In genomic region chr9:21160178-21160577, GRCh38 we compare ENCODE assay signal across 9 cellular contexts. TPM values are rescaled to one million over a fixed set of nuclear protein-coding genes. Genes with fewer than 3 reads are reported as not detected.
DNase-seq lines count a peak whose midpoint lies in the region; ATAC-seq, FAIRE-seq and TF ChIP-seq lines count a peak whose summit lies in the region.
"Had no signal": no experiment of that assay in that cellular context is flagged by ENCODE, and none has a peak within 500 bp of the region (broad histone marks: within the 10 kb centered on the region; RNA-seq: fewer than 3 reads in every experiment).

No MANE protein-coding gene starts in this region.

- H3K36me3 ChIP-seq in aorta (ENCODE audit: control insufficient read depth in 1 of 2, insufficient read depth in 2 of 2, low read length in 1 of 2), result no peaks in the 10 kb centered on the region

- TF ChIP-seq CTCF in NB4 (IDR thresholded peaks at IDR 0.05; ENCODE audit: low read depth, low read length), result no peak

- no peak overlapping the region for H3K4me3 ChIP-seq in NB4 (ENCODE audit: low read depth, low read length)
- no peak overlapping the region for H3K4me3 ChIP-seq in aorta (ENCODE audit: low read length in 2 of 2)

- H3K4me1 ChIP-seq in aorta (ENCODE audit: control insufficient read depth in 1 of 2, insufficient read depth in 2 of 2, low read length in 2 of 2), result no peaks in the 10 kb centered on the region

- no peak for DNase-seq in H54 (ENCODE audit: insufficient read length, low spot score)
- DNase-seq in NB4 (ENCODE audit: low read depth), result peak; percentile 91
- DNase-seq in islet precursor cell, result peak; percentile 81
- DNase-seq in NCI-H2029 treated with DMSO at 0.1 percent for 48 hours (lab: John Stamatoyannopoulos, UW), result no peak
- no peak for DNase-seq in posterior vena cava (ENCODE audit: low spot score)
- DNase-seq in HuH-7 (ENCODE audit: low spot score), result no peak
- DNase-seq in aorta, result no peak

- intact Hi-C loops in posterior vena cava (cut with DNase I), result no loop called here
- intact Hi-C loops in aorta (cut with DNase I), result no loop called here

- FAIRE-seq in H54 (lab: Jason Lieb, UNC), result peak; percentile 71

- H3K27ac ChIP-seq in aorta (ENCODE audit: low read depth in 1 of 2, low read length in 2 of 2), result no peak overlapping the region

- 9 to 16% methylated on average over 1 of the region's 1 CpG for WGBS in aorta, 2 donors

- H3K9me3 ChIP-seq in aorta (ENCODE audit: control insufficient read depth, low read length), result no peaks in the 10 kb centered on the region

- peaks cover 0 to 1% of the 10 kb centered on the region in 2 donors for H3K27me3 ChIP-seq in aorta (ENCODE audit: control insufficient read depth in 1 of 2, insufficient read depth in 2 of 2, low read length in 1 of 2)

- TF ChIP-seq POLR2A in H54 (IDR thresholded peaks at IDR 0.05; ENCODE audit: low read depth, low read length) (no peak), NB4 (IDR thresholded peaks at IDR 0.05; ENCODE audit: extremely low read depth, insufficient read length) (no peak)

- peak; percentile 83 for ATAC-seq in GM18508 (IDR thresholded peaks at IDR 0.05; ENCODE audit: insufficient read depth, unreplicated experiment)
- no peak for ATAC-seq in aorta (ENCODE audit: low FRiP score)

RNA-seq across cellular contexts. Expression of gene IFNA21, which starts 6.3 kb away (rescaled TPM):
- total RNA-seq in posterior vena cava, result not detected
- not detected for total RNA-seq in aorta
- polyA plus RNA-seq in aorta, result not detected
- total RNA-seq: dermis microvascular lymphatic vessel endothelial cell had no signal

RNA-seq across cellular contexts. Expression of gene IFNW1, which starts 18.5 kb away (rescaled TPM):
- total RNA-seq in posterior vena cava, result not detected
- total RNA-seq in aorta, result not detected
- not detected for polyA plus RNA-seq in aorta
- total RNA-seq: dermis microvascular lymphatic vessel endothelial cell had no signal

RNA-seq across cellular contexts. Expression of gene IFNA4, which starts 27.2 kb away (rescaled TPM):
- total RNA-seq in posterior vena cava (not detected), aorta (not detected)
- not detected for polyA plus RNA-seq in aorta
- total RNA-seq: dermis microvascular lymphatic vessel endothelial cell had no signal

RNA-seq across cellular contexts. Expression of gene IFNA7, which starts 41.8 kb away (rescaled TPM):
- not detected for total RNA-seq in posterior vena cava
- not detected for total RNA-seq in aorta
- polyA plus RNA-seq in aorta, result not detected
- total RNA-seq: dermis microvascular lymphatic vessel endothelial cell had no signal

RNA-seq across cellular contexts. Expression of gene IFNA10, which starts 46.8 kb away (rescaled TPM):
- not detected for total RNA-seq in posterior vena cava
- not detected for total RNA-seq in aorta
- polyA plus RNA-seq in aorta, result not detected
- total RNA-seq: dermis microvascular lymphatic vessel endothelial cell had no signal

Comparison
In these comparisons a context has a peak if more than half of its experiments do, and no peak if none do; other contexts are left out.
1. DNase-seq: peak in NB4 (single experiment) and islet precursor cell (single experiment); none in H54 (single experiment), NCI-H2029 treated with DMSO at 0.1 percent for 48 hours (single experiment), posterior vena cava (single experiment), HuH-7 (single experiment) and aorta (0 of 2).